Comparison of ENCODE assay signal across 9 cellular contexts in the genomic region with DNA sequence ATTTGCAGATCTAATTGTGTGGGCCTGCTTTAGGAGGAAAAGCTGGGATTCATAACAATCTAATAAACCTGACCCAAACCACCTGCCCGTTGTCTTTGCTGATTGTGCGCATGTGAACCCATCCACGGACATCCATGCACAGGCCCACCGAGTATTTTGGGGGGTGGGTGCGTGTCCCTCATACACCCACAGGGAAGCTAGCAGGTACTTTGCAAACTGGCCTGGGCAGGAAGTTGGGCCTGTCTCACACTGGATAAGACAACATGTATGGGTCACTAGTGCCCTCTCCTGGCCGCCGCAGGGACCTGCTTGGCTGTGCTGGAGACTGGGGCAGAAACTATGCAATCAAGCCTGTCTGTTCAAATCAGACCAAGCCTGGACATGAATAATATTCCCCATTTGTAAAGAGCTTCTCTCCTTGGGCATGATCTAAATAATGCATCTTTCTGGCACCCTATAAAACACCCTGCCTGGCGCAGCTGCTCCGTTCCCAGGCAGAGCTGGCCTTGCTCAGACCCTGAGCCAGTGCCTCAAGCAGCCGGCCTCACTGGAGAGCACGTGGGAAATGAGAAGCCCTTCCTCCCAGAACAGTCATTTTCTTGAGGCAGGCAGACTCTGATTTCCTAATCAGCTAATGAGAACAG. TPM values are rescaled to one million over a fixed set of nuclear protein-coding genes. Genes with fewer than 3 reads are reported as not detected.
DNase-seq lines count a peak whose midpoint lies in the region; ATAC-seq and TF ChIP-seq lines count a peak whose summit lies in the region.
"Had no signal": no experiment of that assay in that cellular context is flagged by ENCODE, and none has a peak within 500 bp of the region (broad histone marks: within the 10 kb centered on the region; RNA-seq: fewer than 3 reads in every experiment).

No MANE protein-coding gene starts in this region.

- 24% methylated on average over 11 of the region's 11 CpGs for WGBS in hepatocyte (ENCODE audit: low lambda C conversion rate, missing lambda C conversion rate)

- intact Hi-C loops in ascending aorta (cut with DNase I), result loop anchor here (1.0 kb wide), 1 partner anchor 243 kb away; no protein-coding TSS in a partner anchor

- TF ChIP-seq CTCF in ascending aorta (IDR thresholded peaks at IDR 0.05) (peak; percentile 86 to 95 (median 87)), hepatocyte (IDR thresholded peaks at IDR 0.05; ENCODE audit: poor library complexity) (peak; percentile 95)

- H3K4me1 ChIP-seq in ascending aorta (peaks cover 8% of the 10 kb centered on the region in 2 donors), hepatocyte (ENCODE audit: insufficient read depth) (peaks cover 16% of the 10 kb centered on the region)

- H3K36me3 ChIP-seq in ascending aorta (peaks cover 0 to 6% of the 10 kb centered on the region in 2 donors), hepatocyte (replicated peaks; ENCODE audit: insufficient read depth, low read depth) (no peaks in the 10 kb centered on the region)

- no peaks in the 10 kb centered on the region for H4K20me1 ChIP-seq in hepatocyte (ENCODE audit: insufficient read depth, poor library complexity, severe bottlenecking)

- no peaks in the 10 kb centered on the region for H3K9me2 ChIP-seq in hepatocyte (replicated peaks; ENCODE audit: insufficient read depth)

- peak; percentile 61 to 70 for DNase-seq in NCI-H2081 (lab: John Stamatoyannopoulos, UW)
- no peak for DNase-seq in NCI-H2081 treated with DMSO at 0.1 percent for 48 hours (lab: John Stamatoyannopoulos, UW)
- DNase-seq in NCI-H1105 (lab: John Stamatoyannopoulos, UW), result peak; percentile 54
- DNase-seq in T-helper 9 cell, result peak; percentile 74
- DNase-seq in ascending aorta (ENCODE audit: low spot score in 2 of 2), result peak; percentile 67 to 92
- DNase-seq in hepatocyte (ENCODE audit: low spot score), result peak; percentile 90
- DNase-seq in skeletal muscle cell (ENCODE audit: low read depth), result peak; percentile 68

- no peaks in the 10 kb centered on the region for H3K27me3 ChIP-seq in ascending aorta
- H3K27me3 ChIP-seq in hepatocyte, result no peaks in the 10 kb centered on the region
- H3K27me3 ChIP-seq: BLaER1 treated with 17β-estradiol and CSF1 and Interleukin-3, amounts not matched to agents 10 nM and 100 nM had no signal

- H3K27ac ChIP-seq in ascending aorta, result peak overlapping the region; percentile 54 to 85
- H3K27ac ChIP-seq in hepatocyte, result peak overlapping the region; percentile 89

- no peaks in the 10 kb centered on the region for H3K79me2 ChIP-seq in hepatocyte

- peak overlapping the region; percentile 7 for H2AFZ ChIP-seq in hepatocyte

- H3K4me2 ChIP-seq in hepatocyte, result no peak overlapping the region
- H3K4me2 ChIP-seq: BLaER1 treated with 17β-estradiol and CSF1 and Interleukin-3, amounts not matched to agents 10 nM and 100 nM had no signal

- no peaks in the 10 kb centered on the region for H3K9me3 ChIP-seq in ascending aorta
- no peaks in the 10 kb centered on the region for H3K9me3 ChIP-seq in hepatocyte (ENCODE audit: low read depth)
- H3K9me3 ChIP-seq: BLaER1 treated with 17β-estradiol and CSF1 and Interleukin-3, amounts not matched to agents 10 nM and 100 nM had no signal

- peak; percentile 96 for ATAC-seq in HG02678 (IDR thresholded peaks at IDR 0.05; ENCODE audit: unreplicated experiment)

- H3K4me3 ChIP-seq in ascending aorta (no peak overlapping the region), hepatocyte (no peak overlapping the region), skeletal muscle cell (ENCODE audit: low read depth, low read length) (no peak overlapping the region)
- H3K4me3 ChIP-seq: BLaER1 treated with 17β-estradiol and CSF1 and Interleukin-3, amounts not matched to agents 10 nM and 100 nM had no signal

RNA-seq across cellular contexts. Expression of a gene that starts 15.8 kb away (rescaled TPM):
- total RNA-seq in ascending aorta, result 12.2 TPM
- 14.8 and 16.1 TPM in 2 replicates for total RNA-seq in hepatocyte
- 8.8 and 13.2 TPM in 2 replicates for polyA plus RNA-seq in hepatocyte
